In the genomic region with DNA sequence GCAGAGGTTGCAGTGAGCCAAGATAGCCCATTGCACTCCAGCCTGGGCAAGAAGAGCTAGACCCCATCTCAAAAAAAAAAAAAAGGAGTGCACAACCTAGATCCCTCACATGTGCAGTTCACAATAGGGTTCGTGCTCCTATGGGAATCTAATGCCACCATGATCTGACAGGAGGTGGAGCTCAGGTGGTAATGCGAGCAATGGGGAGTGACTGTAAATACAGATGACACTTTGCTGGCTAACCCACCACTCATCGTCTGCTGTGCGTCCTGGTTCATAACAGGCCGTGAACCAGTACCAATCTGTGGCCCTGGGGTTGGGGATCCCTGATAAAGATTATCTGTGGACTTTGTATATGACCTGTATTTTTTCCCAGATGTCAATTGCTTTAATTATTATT, we compare ENCODE assay signal across 30 cellular contexts.
"Had no signal": no experiment of that assay in that cellular context is flagged by ENCODE, and none has a peak within 500 bp of the region (broad histone marks: within the 10 kb centered on the region; RNA-seq: fewer than 3 reads in every experiment).

No MANE protein-coding gene starts in this region.

- ATAC-seq: naive thymus-derived CD4-positive, alpha-beta T cell; natural killer cell; psoas muscle; right cardiac atrium; right lobe of liver; stimulated activated naive CD8-positive, alpha-beta T cell treated with anti-CD3 and anti-CD28 coated beads, Interleukin-15, amount 100 ng/mL, for 72 hours; stimulated activated naive CD8-positive, alpha-beta T cell treated with anti-CD3 and anti-CD28 coated beads, Interleukin-15, Interleukin-2, amounts not matched to agents 100 U/mL and 50 U/mL, for 24 hours; upper lobe of right lung had no signal

- DNase-seq: naive thymus-derived CD4-positive, alpha-beta T cell; natural killer cell; occipital lobe; ovary; posterior cingulate gyrus; psoas muscle; right cardiac atrium; right lobe of liver; sigmoid colon; small intestine; stimulated activated CD4-positive, alpha-beta T cell treated with anti-CD3 and anti-CD28 coated beads, Interleukin-15, amount 100 ng/mL, for 24 hours; stimulated activated CD4-positive, alpha-beta T cell treated with anti-CD3 and anti-CD28 coated beads, Interleukin-2, amount 100 ng/mL, for 24 hours; stimulated activated CD4-positive, alpha-beta T cell treated with anti-CD3 and anti-CD28 coated beads, Interleukin-4, amount 100 ng/mL, for 1 hour; stimulated activated CD4-positive, alpha-beta T cell treated with anti-CD3 and anti-CD28 coated beads, Interleukin-4, amount 100 ng/mL, for 4 hours; stimulated activated CD8-positive, alpha-beta memory T cell treated with anti-CD3 and anti-CD28 coated beads, Interleukin-4, amount 100 ng/mL, for 48 hours; stimulated activated naive CD4-positive, alpha-beta T cell; stimulated activated naive CD8-positive, alpha-beta T cell treated with anti-CD3 and anti-CD28 coated beads, Interleukin-15, amount 100 ng/mL, for 72 hours; stimulated activated naive CD8-positive, alpha-beta T cell treated with anti-CD3 and anti-CD28 coated beads, Interleukin-15, Interleukin-2, amounts not matched to agents 100 U/mL and 50 U/mL, for 24 hours; substantia nigra; testis; tibial artery; transverse colon; upper lobe of right lung; uterus had no signal

- H3K36me3 Mint-ChIP-seq: natural killer cell had no signal

- H3K4me3 ChIP-seq: neural progenitor cell, ovary, psoas muscle, right lobe of liver, sigmoid colon, suprapubic skin, testis, tibial artery, transverse colon, upper lobe of right lung, uterus had no signal

- H3K4me1 ChIP-seq: neural progenitor cell, parathyroid adenoma, sigmoid colon, suprapubic skin, tibial artery, upper lobe of right lung, uterus had no signal

- H3K9me3 Mint-ChIP-seq: natural killer cell; nephron; neural progenitor cell; stimulated activated naive CD8-positive, alpha-beta T cell treated with anti-CD3 and anti-CD28 coated beads, Interleukin-15, amount 100 ng/mL, for 72 hours; type B pancreatic cell had no signal

- H3K27me3 ChIP-seq: neural progenitor cell, ovary, right lobe of liver, sigmoid colon, suprapubic skin, testis, tibial artery, transverse colon, upper lobe of right lung, uterus had no signal

- H3K27ac ChIP-seq: neural progenitor cell, ovary, parathyroid adenoma, psoas muscle, right lobe of liver, sigmoid colon, suprapubic skin, testis, tibial artery, transverse colon, upper lobe of right lung, uterus had no signal

- H3K4me1 Mint-ChIP-seq: neural progenitor cell had no signal

- H3K27ac Mint-ChIP-seq: natural killer cell; nephron; neural progenitor cell; progenitor cell of endocrine pancreas; stimulated activated naive CD8-positive, alpha-beta T cell treated with anti-CD3 and anti-CD28 coated beads, Interleukin-15, amount 100 ng/mL, for 72 hours; type B pancreatic cell had no signal

- H3K4me3 Mint-ChIP-seq: naive thymus-derived CD4-positive, alpha-beta T cell; natural killer cell; nephron; neural progenitor cell; stimulated activated naive CD8-positive, alpha-beta T cell treated with anti-CD3 and anti-CD28 coated beads, Interleukin-15, amount 100 ng/mL, for 72 hours; type B pancreatic cell had no signal

- H3K36me3 ChIP-seq: ovary, uterus had no signal

- H3K9me3 ChIP-seq: ovary, psoas muscle, right lobe of liver, sigmoid colon, suprapubic skin, testis, tibial artery, transverse colon, upper lobe of right lung, uterus had no signal

- H3K27me3 Mint-ChIP-seq: naive thymus-derived CD4-positive, alpha-beta T cell; progenitor cell of endocrine pancreas; stimulated activated naive CD8-positive, alpha-beta T cell treated with anti-CD3 and anti-CD28 coated beads, Interleukin-15, amount 100 ng/mL, for 72 hours; type B pancreatic cell had no signal
